Comparison of ENCODE assay signal across 16 cellular contexts in the genomic region with DNA sequence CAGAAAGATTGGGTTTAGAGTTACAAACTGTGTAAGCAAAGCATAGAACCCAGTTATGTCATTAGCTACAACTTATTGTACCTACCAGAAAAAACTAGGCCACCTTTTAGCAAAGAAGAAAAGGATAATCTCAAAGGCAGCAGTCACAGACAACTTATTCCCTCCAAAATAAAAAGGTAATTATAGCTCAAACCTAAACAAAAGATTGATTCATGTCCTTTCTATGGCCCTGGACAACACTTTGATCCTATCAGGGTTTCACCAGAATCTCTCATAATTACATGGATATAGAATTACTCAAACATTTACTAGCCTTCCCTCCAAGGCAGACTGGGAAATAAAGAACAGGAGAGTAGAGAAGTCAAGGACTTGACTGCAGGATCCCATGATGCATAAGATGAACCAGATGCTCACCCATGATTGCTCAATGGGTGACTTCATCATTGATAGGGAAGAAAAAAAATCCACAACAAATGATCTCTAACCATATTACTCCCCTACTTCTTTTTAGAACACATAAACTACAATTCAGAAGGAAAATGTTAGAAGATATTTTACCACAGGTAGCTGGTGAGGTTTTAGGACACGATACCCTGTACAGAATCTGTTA.
DNase-seq lines count a peak whose midpoint lies in the region; ATAC-seq lines count a peak whose summit lies in the region.
"Had no signal": no experiment of that assay in that cellular context is flagged by ENCODE, and none has a peak within 500 bp of the region (broad histone marks: within the 10 kb centered on the region; RNA-seq: fewer than 3 reads in every experiment).

No MANE protein-coding gene starts in this region.

- in situ Hi-C loops in KBM-7 (cut with MboI; ENCODE audit: low pct_unique_long_range_greater_than_20kb, low sequenced_read_pairs), result no loop called here

- DNase-seq in NCI-H524 (lab: John Stamatoyannopoulos, UW) (peak; percentile 2 to 27), NCI-H524 treated with DMSO at 0.1 percent for 48 hours (lab: John Stamatoyannopoulos, UW) (no peak), NCI-H2196 treated with DMSO at 0.1 percent for 48 hours (lab: John Stamatoyannopoulos, UW; ENCODE audit: unreplicated experiment) (peak; percentile 13), fibroblast of gingiva (ENCODE audit: low read depth) (peak; percentile 45), KBM-7 (no peak), NCI-H2227 (lab: John Stamatoyannopoulos, UW; ENCODE audit: unreplicated experiment) (no peak)
- DNase-seq: activated CD4-positive, alpha-beta T cell treated with anti-CD3 and anti-CD28 coated beads for 36 hours; caudate nucleus; CD4-positive, CD25-positive, alpha-beta regulatory T cell; effector memory CD8-positive, alpha-beta T cell; MG63; NCI-H2029 had no signal

- ATAC-seq in HG03045 (IDR thresholded peaks at IDR 0.05; ENCODE audit: unreplicated experiment) (no peak), HG03521 (IDR thresholded peaks at IDR 0.05; ENCODE audit: unreplicated experiment) (no peak)
- ATAC-seq: activated CD4-positive, alpha-beta T cell treated with anti-CD3 and anti-CD28 coated beads for 36 hours; effector memory CD8-positive, alpha-beta T cell; left lobe of liver; stimulated activated memory B cell treated with anti-CD40 and anti-IgM and Interleukin-4, amounts not matched to agents 10 μg/mL and 1 μg/mL and 100 μg/mL, for 72 hours had no signal

Comparison
In these comparisons a context has a peak if more than half of its experiments do, and no peak if none do; other contexts are left out.
1. DNase-seq: peak in NCI-H524 (2 of 2), NCI-H2196 treated with DMSO at 0.1 percent for 48 hours (single experiment) and fibroblast of gingiva (single experiment); none in NCI-H524 treated with DMSO at 0.1 percent for 48 hours (single experiment), KBM-7 (single experiment) and NCI-H2227 (single experiment).